In genomic region chr17:78040561-78041400, GRCh38 we compare ENCODE assay signal across 8 cellular contexts.
DNase-seq lines count a peak whose midpoint lies in the region; ATAC-seq and TF ChIP-seq lines count a peak whose summit lies in the region.

No MANE protein-coding gene starts in this region.

- no peak for TF ChIP-seq POLR2A in GM18505 (IDR thresholded peaks at IDR 0.05; ENCODE audit: borderline replicate concordance, extremely low read depth, insufficient read depth, insufficient read length)

- peak; percentile 14 for TF ChIP-seq CTCF in cardiac fibroblast (IDR thresholded peaks at IDR 0.05; ENCODE audit: low read depth, low read length)

- peak; percentile 31 for DNase-seq in DMS53 treated with DMSO at 0.1 percent for 48 hours (lab: John Stamatoyannopoulos, UW; ENCODE audit: unreplicated experiment)
- DNase-seq in NCI-H146 (lab: John Stamatoyannopoulos, UW), result peak; percentile 75
- DNase-seq in T-helper 9 cell, result peak; percentile 10
- DNase-seq in cardiac fibroblast (ENCODE audit: low read depth in 2 of 2), result peak; percentile 55 to 61
- DNase-seq in left colon, result peak; percentile 43 to 68
- peak; percentile 3 to 31 (median 21) for DNase-seq in stimulated activated naive CD4-positive, alpha-beta T cell (lab: John Stamatoyannopoulos, UW)

- ATAC-seq in left colon (peak; percentile 92), GM18505 (IDR thresholded peaks at IDR 0.05; ENCODE audit: unreplicated experiment) (no peak), HG03280 (IDR thresholded peaks at IDR 0.05; ENCODE audit: unreplicated experiment) (no peak)

- H3K4me3 ChIP-seq in cardiac fibroblast (replicated peaks in 1 of 2; ENCODE audit: low read depth in 2 of 2, low read length in 2 of 2), result peak overlapping the region; percentile 31 to 65

- intact Hi-C loops in left colon (cut with DNase I, micrococcal nuclease), result no loop called here

Comparison
In these comparisons a context has a peak if more than half of its experiments do, and no peak if none do; other contexts are left out.
1. DNase-seq: peak in every context shown above with its lines; median percentile 75 in NCI-H146; 58 in cardiac fibroblast; 56 in left colon; 31 in DMS53 treated with DMSO at 0.1 percent for 48 hours; 21 in stimulated activated naive CD4-positive, alpha-beta T cell; 10 in T-helper 9 cell.